Comparison of ENCODE assay signal across 8 cellular contexts in the genomic region with DNA sequence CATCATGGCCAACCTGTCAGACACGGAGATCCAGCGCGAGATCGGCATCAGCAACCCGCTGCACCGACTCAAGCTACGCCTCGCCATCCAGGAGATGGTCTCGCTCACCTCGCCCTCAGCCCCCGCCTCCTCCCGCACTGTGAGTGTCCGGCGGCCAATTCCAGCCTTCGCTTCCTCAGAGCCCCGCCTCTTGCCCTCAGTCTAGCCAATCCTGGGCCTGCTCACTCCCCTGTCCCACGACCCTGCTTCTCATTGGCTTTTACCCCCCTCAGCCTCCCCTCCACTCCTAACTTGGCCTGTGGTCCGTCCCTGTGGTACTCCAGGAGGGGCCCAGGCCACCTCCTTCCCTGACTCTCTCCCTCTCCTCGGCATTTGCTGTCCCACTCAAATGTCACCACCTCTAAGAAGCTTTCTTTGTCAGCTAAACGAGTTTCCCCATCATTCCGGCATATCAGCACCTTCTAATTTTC. TPM values are rescaled to one million over a fixed set of nuclear protein-coding genes. Genes with fewer than 3 reads are reported as not detected.
DNase-seq lines count a peak whose midpoint lies in the region; ATAC-seq and TF ChIP-seq lines count a peak whose summit lies in the region.

No MANE protein-coding gene starts in this region.

- ATAC-seq in GM19372 (IDR thresholded peaks at IDR 0.05; ENCODE audit: low read depth, unreplicated experiment): peak; percentile 68
- peak; percentile 94 for ATAC-seq in mucosa of descending colon

- H3K36me3 ChIP-seq in esophagus (ENCODE audit: control insufficient read depth in 2 of 2, insufficient read depth in 2 of 2, low read length in 1 of 2) (no peaks in the 10 kb centered on the region), mucosa of descending colon (ENCODE audit: low read depth) (no peaks in the 10 kb centered on the region)

- H3K4me1 ChIP-seq in esophagus (ENCODE audit: control insufficient read depth in 2 of 2, insufficient read depth in 2 of 2, low read length in 1 of 2): peaks cover 0 to 15% of the 10 kb centered on the region in 2 donors
- peaks cover 19% of the 10 kb centered on the region for H3K4me1 ChIP-seq in mucosa of descending colon (ENCODE audit: low read depth)

- TF ChIP-seq CTCF in AG04450 (IDR thresholded peaks at IDR 0.05; ENCODE audit: low read depth, low read length) (no peak), mucosa of descending colon (IDR thresholded peaks at IDR 0.05) (no peak)

- WGBS in esophagus, 2 donors: 4 to 5% methylated on average over 21 of the region's 21 CpGs

- H3K4me3 ChIP-seq in AG04450 (ENCODE audit: low read depth, low read length) (peak overlapping the region; percentile 92), esophagus (ENCODE audit: low read depth in 1 of 2, low read length in 2 of 2) (peak overlapping the region; percentile 24 to 35), mucosa of descending colon (no peak overlapping the region)

- DNase-seq in AG04450 (ENCODE audit: low read depth, low spot score): peak; percentile 69
- DNase-seq in NCI-H2196 treated with DMSO at 0.1 percent for 48 hours (lab: John Stamatoyannopoulos, UW; ENCODE audit: unreplicated experiment): peak; percentile 97
- peak; percentile 58 for DNase-seq in activated CD8-positive, alpha-beta memory T cell treated with anti-CD3 and anti-CD28 coated beads, Interleukin-2, amount 50 U/mL, for 4 hours
- peak; percentile 89 to 91 (median 90) for DNase-seq in mucosa of descending colon
- peak; percentile 48 to 79 for DNase-seq in stimulated activated CD8-positive, alpha-beta memory T cell treated with anti-CD3 and anti-CD28 coated beads, Interleukin-7, amount 100 ng/mL, for 48 hours (ENCODE audit: extremely low read depth in 1 of 2, low read depth in 1 of 2)
- DNase-seq in T-helper 9 cell: no peak

- H3K9me3 ChIP-seq in AG04450 (ENCODE audit: control insufficient read depth, insufficient read depth, low read length) (no peaks in the 10 kb centered on the region), esophagus (ENCODE audit: control insufficient read depth in 2 of 2, insufficient read depth in 1 of 2, low read depth in 1 of 2, low read length in 1 of 2) (no peaks in the 10 kb centered on the region), mucosa of descending colon (no peaks in the 10 kb centered on the region)

- POLR2A ChIA-PET in AG04450 (lab: Yijun Ruan, JAX): interaction anchor here (0.6 kb wide), 1 partner anchor 293 kb away, joined by 7 read pairs; no protein-coding TSS in a partner anchor

- H3K27me3 ChIP-seq in AG04450 (ENCODE audit: control insufficient read depth, insufficient read depth, low read length): no peaks in the 10 kb centered on the region
- no peaks in the 10 kb centered on the region for H3K27me3 ChIP-seq in esophagus (ENCODE audit: control insufficient read depth in 1 of 2, insufficient read depth in 2 of 2, low read length in 2 of 2)

- CTCF ChIA-PET in AG04450 (lab: Charles Lee): interaction anchor here (0.7 kb wide), 1 partner anchor 45 kb away, joined by 3 read pairs; no protein-coding TSS in a partner anchor

- intact Hi-C loops in mucosa of descending colon (cut with DNase I, micrococcal nuclease): loop anchor here (10.0 kb wide), 1 partner anchor 48 kb away; no protein-coding TSS in a partner anchor

- no peak overlapping the region for H3K27ac ChIP-seq in AG04450 (ENCODE audit: low read depth, low read length)
- no peak overlapping the region for H3K27ac ChIP-seq in esophagus (ENCODE audit: low read depth in 2 of 2, low read length in 1 of 2)

RNA-seq across cellular contexts. Expression of a gene that starts 12.3 kb away (rescaled TPM):
- 0.06 TPM in 1 of 2 replicates, not detected in the other for polyA plus RNA-seq in AG04450 (2011; rRNA removed)
- polyA minus RNA-seq in AG04450 (2011; rRNA and poly(A)+ RNA removed): not detected in 2 replicates
- polyA plus RNA-seq in esophagus: under 1 TPM; 0.39 to 0.65 TPM
- 1 to 10 TPM in 2 of 3 donors, under 1 TPM in 1; 0.73 to 1.9 (median 1.2) TPM for total RNA-seq in mucosa of descending colon

RNA-seq across cellular contexts. Expression of a gene that starts 14.7 kb away (rescaled TPM):
- 4.3 and 6.3 TPM in 2 replicates for polyA plus RNA-seq in AG04450 (2011; rRNA removed)
- polyA minus RNA-seq in AG04450 (2011; rRNA and poly(A)+ RNA removed): 8.1 and 9.1 TPM in 2 replicates
- polyA plus RNA-seq in esophagus: 10 to 100 TPM; 11.4 to 43.7 TPM
- 100 to 1,000 TPM; 182 to 398 (median 274) TPM for total RNA-seq in mucosa of descending colon

RNA-seq across cellular contexts. Expression of a gene that starts 23.6 kb away (rescaled TPM):
- polyA plus RNA-seq in AG04450 (2011; rRNA removed): 0.52 and 0.63 TPM in 2 replicates
- 0.51 and 0.78 TPM in 2 replicates for polyA minus RNA-seq in AG04450 (2011; rRNA and poly(A)+ RNA removed)
- 10 to 100 TPM; 15.2 to 28.6 TPM for polyA plus RNA-seq in esophagus
- total RNA-seq in mucosa of descending colon: 10 to 100 TPM; 15.1 to 21.4 (median 19.6) TPM

RNA-seq across cellular contexts. Expression of a gene that starts 24.0 kb away (rescaled TPM):
- 0.36 and 0.50 TPM in 2 replicates for polyA plus RNA-seq in AG04450 (2011; rRNA removed)
- polyA minus RNA-seq in AG04450 (2011; rRNA and poly(A)+ RNA removed): not detected in 2 replicates
- 1 to 10 TPM; 2.3 to 5.4 TPM for polyA plus RNA-seq in esophagus
- 1 to 10 TPM; 1.8 to 3.2 (median 2.1) TPM for total RNA-seq in mucosa of descending colon

RNA-seq across cellular contexts. Expression of a gene that starts 28.7 kb away (rescaled TPM):
- 4.2 and 4.9 TPM in 2 replicates for polyA plus RNA-seq in AG04450 (2011; rRNA removed)
- polyA minus RNA-seq in AG04450 (2011; rRNA and poly(A)+ RNA removed): 1.8 and 2.0 TPM in 2 replicates
- 10 to 100 TPM; 13.7 to 18.5 TPM for polyA plus RNA-seq in esophagus
- 10 to 100 TPM in 2 of 3 donors, 1 to 10 TPM in 1; 7.2 to 20.4 (median 11.7) TPM for total RNA-seq in mucosa of descending colon
